In the genomic region with DNA sequence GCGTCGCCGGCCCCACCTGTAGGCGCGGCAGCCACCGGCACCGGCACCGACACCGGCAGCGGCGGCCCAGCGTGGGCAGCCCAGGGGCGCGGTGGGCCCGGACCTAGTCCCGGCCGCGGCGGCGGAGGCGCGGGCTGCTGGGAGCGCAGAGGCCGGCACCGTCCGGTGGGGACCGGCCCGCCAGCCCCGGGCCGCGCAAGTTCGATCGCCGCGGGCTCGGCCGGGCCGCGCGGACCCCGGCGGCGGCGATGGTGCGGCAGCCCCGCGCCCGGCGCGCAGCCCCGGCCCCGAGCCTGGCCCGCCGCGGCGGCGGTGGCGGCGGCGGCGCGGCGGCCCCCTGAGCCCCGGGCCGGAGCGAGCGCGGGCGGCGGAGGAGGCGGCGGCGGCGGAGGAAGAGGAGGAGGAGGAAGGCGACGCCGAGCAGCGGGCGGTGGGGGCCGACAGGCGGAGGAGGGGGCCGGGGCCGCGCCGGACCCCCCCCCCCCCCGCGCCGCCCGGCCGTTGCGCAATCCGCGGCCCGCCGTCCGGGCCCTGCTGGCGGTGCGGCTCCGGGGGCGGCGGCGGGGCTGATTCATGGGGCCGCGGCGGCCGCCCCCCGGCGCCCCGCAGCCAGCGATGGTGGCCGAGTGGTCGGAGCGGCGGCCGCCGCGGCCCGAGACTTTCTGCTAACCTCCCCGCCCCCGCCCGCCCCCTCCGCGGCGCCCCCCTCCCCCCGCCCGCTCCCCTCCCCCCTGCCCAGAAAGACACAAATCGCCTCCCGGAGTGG, we compare ENCODE assay signal across 13 cellular contexts.
DNase-seq lines count a peak whose midpoint lies in the region; ATAC-seq and TF ChIP-seq lines count a peak whose summit lies in the region.
"Had no signal": no experiment of that assay in that cellular context is flagged by ENCODE, and none has a peak within 500 bp of the region (broad histone marks: within the 10 kb centered on the region; RNA-seq: fewer than 3 reads in every experiment).

No MANE protein-coding gene starts in this region.

- TF ChIP-seq CTCF in H9 (conservative IDR thresholded peaks at IDR 0.05): no peak
- TF ChIP-seq CTCF in hepatocyte (IDR thresholded peaks at IDR 0.05; ENCODE audit: poor library complexity): no peak
- no peak for TF ChIP-seq CTCF in prostate gland (IDR thresholded peaks at IDR 0.05)

- ATAC-seq in GM21390 (IDR thresholded peaks at IDR 0.05; ENCODE audit: unreplicated experiment): no peak
- ATAC-seq: HCT116; naive thymus-derived CD4-positive, alpha-beta T cell had no signal

- no peaks in the 10 kb centered on the region for H3K79me1 ChIP-seq in H9 (ENCODE audit: insufficient read depth, low read depth, low read length, poor library complexity, severe bottlenecking)

- H2AFZ ChIP-seq in H9 (ENCODE audit: low read length) (no peak overlapping the region), hepatocyte (no peak overlapping the region)

- H2BK5ac ChIP-seq in H9 (ENCODE audit: insufficient read length, low read length): no peak overlapping the region

- DNase-seq in AG20443 (ENCODE audit: low spot score) (peak; percentile 57), H9 (no peak), hepatocyte (ENCODE audit: low spot score) (peak; percentile 26), prostate gland (ENCODE audit: low spot score) (no peak), NCI-H446 (lab: John Stamatoyannopoulos, UW) (no peak)
- no peak for DNase-seq in activated T-helper 2 cell treated with anti-CD3 and anti-CD28 coated beads, Interferon-gamma antibody, Interleukin-2, Interleukin-4, amounts not matched to agents 10 μg/mL and 5 μg/mL and 100 μg/mL, durations not matched to agents 14 hours and 24 hours and 36 hours (ENCODE audit: low spot score)
- DNase-seq in stimulated activated CD4-positive, alpha-beta T cell treated with anti-CD3 and anti-CD28 coated beads, Interleukin-4, amount 100 ng/mL, for 1 hour: no peak
- DNase-seq: T-helper 9 cell had no signal

- no peak overlapping the region for H2BK120ac ChIP-seq in H9 (ENCODE audit: low read depth, low read length, poor library complexity, severe bottlenecking)

- no peak overlapping the region for H3K23ac ChIP-seq in H9 (ENCODE audit: insufficient read length, low read depth, low read length)

- no peak overlapping the region for H3K14ac ChIP-seq in H9 (ENCODE audit: insufficient read depth, low read length)

- H2AK5ac ChIP-seq in H9 (ENCODE audit: insufficient read length, low read length): no peak overlapping the region

- no peaks in the 10 kb centered on the region; the same call in 1 of the 2 replicates for H3K79me2 ChIP-seq in H9 (ENCODE audit: insufficient read depth, low read length)
- no peaks in the 10 kb centered on the region for H3K79me2 ChIP-seq in hepatocyte

- peaks cover 17% of the 10 kb centered on the region in 2 experiments for H3K4me1 Mint-ChIP-seq in H9
- no peaks in the 10 kb centered on the region for H3K4me1 Mint-ChIP-seq in activated T-helper 2 cell treated with anti-CD3 and anti-CD28 coated beads, Interferon-gamma antibody, Interleukin-2, Interleukin-4, amounts not matched to agents 10 μg/mL and 5 μg/mL and 100 μg/mL, durations not matched to agents 14 hours and 24 hours and 36 hours (ENCODE audit: low read depth)
- H3K4me1 Mint-ChIP-seq: CD14-positive monocyte had no signal

- H3T11ph ChIP-seq in H9 (ENCODE audit: low read length): no peak overlapping the region

- peaks cover 5 to 9% (median 9%) of the 10 kb centered on the region in 3 experiments for H3K36me3 Mint-ChIP-seq in H9 (ENCODE audit: insufficient read depth in 1 of 3, low read depth in 3 of 3)
- H3K36me3 Mint-ChIP-seq in activated T-helper 2 cell treated with anti-CD3 and anti-CD28 coated beads, Interferon-gamma antibody, Interleukin-2, Interleukin-4, amounts not matched to agents 10 μg/mL and 5 μg/mL and 100 μg/mL, durations not matched to agents 14 hours and 24 hours and 36 hours (ENCODE audit: low read depth): peaks cover 2% of the 10 kb centered on the region

- H3K27ac Mint-ChIP-seq in H9: no peak overlapping the region
- H3K27ac Mint-ChIP-seq in activated T-helper 2 cell treated with anti-CD3 and anti-CD28 coated beads, Interferon-gamma antibody, Interleukin-2, Interleukin-4, amounts not matched to agents 10 μg/mL and 5 μg/mL and 100 μg/mL, durations not matched to agents 14 hours and 24 hours and 36 hours: no peak overlapping the region
- H3K27ac Mint-ChIP-seq: CD14-positive monocyte; naive thymus-derived CD4-positive, alpha-beta T cell; stimulated activated naive CD8-positive, alpha-beta T cell treated with anti-CD3 and anti-CD28 coated beads, Interleukin-15, Interleukin-2, amounts not matched to agents 100 ng/mL and 50 ng/mL, for 24 hours had no signal

- H4K20me1 ChIP-seq in H9 (ENCODE audit: control insufficient read depth, insufficient read depth, insufficient read length) (no peaks in the 10 kb centered on the region), hepatocyte (ENCODE audit: insufficient read depth, poor library complexity, severe bottlenecking) (peaks cover 5% of the 10 kb centered on the region)

- H4K5ac ChIP-seq in H9 (ENCODE audit: insufficient read length, low read depth, low read length): no peak overlapping the region

- peak overlapping the region; percentile 29 for H3K4me3 ChIP-seq in hepatocyte
- peak overlapping the region; percentile 15 to 40 for H3K4me3 ChIP-seq in prostate gland

- no peak overlapping the region for H3K27ac ChIP-seq in H9 (ENCODE audit: insufficient read length, low read depth, low read length)
- no peak overlapping the region for H3K27ac ChIP-seq in hepatocyte
- peak overlapping the region in 1 of 2 donors; percentile 44 for H3K27ac ChIP-seq in prostate gland

- H2BK20ac ChIP-seq in H9 (ENCODE audit: low read depth, low read length, poor library complexity, severe bottlenecking): no peak overlapping the region

- H3K4me3 Mint-ChIP-seq in H9: peak overlapping the region; percentile 32 to 47; a peak in 2 of 5 replicates
- no peak overlapping the region for H3K4me3 Mint-ChIP-seq in activated T-helper 2 cell treated with anti-CD3 and anti-CD28 coated beads, Interferon-gamma antibody, Interleukin-2, Interleukin-4, amounts not matched to agents 10 μg/mL and 5 μg/mL and 100 μg/mL, durations not matched to agents 14 hours and 24 hours and 36 hours (ENCODE audit: low read depth)
- H3K4me3 Mint-ChIP-seq: stimulated activated naive CD8-positive, alpha-beta T cell treated with anti-CD3 and anti-CD28 coated beads, Interleukin-15, Interleukin-2, amounts not matched to agents 100 ng/mL and 50 ng/mL, for 24 hours had no signal

- H3K23me2 ChIP-seq in H9 (ENCODE audit: insufficient read length, low read depth, low read length, poor library complexity, severe bottlenecking): peaks cover 4% of the 10 kb centered on the region

- H3K9me3 ChIP-seq in H9 (ENCODE audit: control insufficient read depth, low read depth, low read length) (no peaks in the 10 kb centered on the region), hepatocyte (ENCODE audit: low read depth) (peaks cover 3% of the 10 kb centered on the region), prostate gland (no peaks in the 10 kb centered on the region)

- H3K9me2 ChIP-seq in hepatocyte (replicated peaks; ENCODE audit: insufficient read depth): no peaks in the 10 kb centered on the region

- peaks cover 30% of the 10 kb centered on the region for H3K27me3 Mint-ChIP-seq in H9 (ENCODE audit: low read depth)
- H3K27me3 Mint-ChIP-seq in activated T-helper 2 cell treated with anti-CD3 and anti-CD28 coated beads, Interferon-gamma antibody, Interleukin-2, Interleukin-4, amounts not matched to agents 10 μg/mL and 5 μg/mL and 100 μg/mL, durations not matched to agents 14 hours and 24 hours and 36 hours (ENCODE audit: low read depth): peaks cover 20% of the 10 kb centered on the region

- intact Hi-C loops in prostate gland (cut with DNase I): loop anchor here (5.0 to 10.0 kb wide), 2 partner anchors 732 to 1059 kb away; no protein-coding TSS in a partner anchor
- intact Hi-C loops in activated T-helper 2 cell treated with anti-CD3 and anti-CD28 coated beads, Interferon-gamma antibody, Interleukin-2, Interleukin-4, amounts not matched to agents 10 μg/mL and 5 μg/mL and 100 μg/mL, durations not matched to agents 14 hours and 24 hours and 36 hours (cut with micrococcal nuclease): no loop called here

- no peak overlapping the region for H3K4ac ChIP-seq in H9 (ENCODE audit: low read depth, low read length)

- no peaks in the 10 kb centered on the region for H3K4me1 ChIP-seq in H9 (ENCODE audit: insufficient read depth, low read length)
- peaks cover 12% of the 10 kb centered on the region for H3K4me1 ChIP-seq in hepatocyte (ENCODE audit: insufficient read depth)
- no peaks in the 10 kb centered on the region for H3K4me1 ChIP-seq in prostate gland (replicated peaks)

- no peak overlapping the region for H3K56ac ChIP-seq in H9 (ENCODE audit: insufficient read length, low read depth, low read length)

- H4K8ac ChIP-seq in H9 (replicated peaks; ENCODE audit: insufficient read length, low read depth, low read length): no peak overlapping the region

- H2BK12ac ChIP-seq in H9 (ENCODE audit: insufficient read length, low read depth, low read length): no peak overlapping the region

- H3K36me3 ChIP-seq in hepatocyte (replicated peaks; ENCODE audit: insufficient read depth, low read depth) (no peaks in the 10 kb centered on the region), prostate gland (no peaks in the 10 kb centered on the region)

- WGBS in H9 (ENCODE audit: extremely low coverage, insufficient read length, low lambda C conversion rate): no CpG with 5 or more reads among the region's 128 CpGs
- WGBS in hepatocyte (ENCODE audit: low lambda C conversion rate, missing lambda C conversion rate): 0% methylated on average over 27 of the region's 128 CpGs
- WGBS in prostate gland: under 1% methylated on average over 23 of the region's 128 CpGs

- H3K4me2 ChIP-seq in H9 (ENCODE audit: insufficient read depth, insufficient read length, low read length) (peak overlapping the region; percentile 9), hepatocyte (peak overlapping the region; percentile 91)

- H3K9ac ChIP-seq in H9 (ENCODE audit: extremely low read depth, insufficient read length, low read length): no peak overlapping the region

- H3K27me3 ChIP-seq in H9 (ENCODE audit: insufficient read depth, low read length) (no peaks in the 10 kb centered on the region), hepatocyte (peaks cover 28% of the 10 kb centered on the region), prostate gland (replicated peaks; ENCODE audit: insufficient read depth) (no peaks in the 10 kb centered on the region)

- H3K9me3 Mint-ChIP-seq in H9: peaks cover 9% of the 10 kb centered on the region in 2 experiments
- peaks cover 13% of the 10 kb centered on the region for H3K9me3 Mint-ChIP-seq in activated T-helper 2 cell treated with anti-CD3 and anti-CD28 coated beads, Interferon-gamma antibody, Interleukin-2, Interleukin-4, amounts not matched to agents 10 μg/mL and 5 μg/mL and 100 μg/mL, durations not matched to agents 14 hours and 24 hours and 36 hours

- no peak overlapping the region for H3K18ac ChIP-seq in H9 (ENCODE audit: insufficient read length, low read depth, low read length)

- TF ChIP-seq POLR2A in prostate gland (IDR thresholded peaks at IDR 0.05): no peak

- H2BK15ac ChIP-seq in H9 (ENCODE audit: low read depth, low read length): no peak overlapping the region

- H4K91ac ChIP-seq in H9 (ENCODE audit: insufficient read length, low read depth, low read length): no peak overlapping the region

Comparison
In these comparisons a context has a peak if more than half of its experiments do, and no peak if none do; other contexts are left out.
1. DNase-seq: peak in AG20443 (single experiment) and hepatocyte (single experiment); none in H9 (single experiment), prostate gland (single experiment), activated T-helper 2 cell treated with anti-CD3 and anti-CD28 coated beads, Interferon-gamma antibody, Interleukin-2, Interleukin-4, amounts not matched to agents 10 μg/mL and 5 μg/mL and 100 μg/mL, durations not matched to agents 14 hours and 24 hours and 36 hours (single experiment), stimulated activated CD4-positive, alpha-beta T cell treated with anti-CD3 and anti-CD28 coated beads, Interleukin-4, amount 100 ng/mL, for 1 hour (single experiment) and NCI-H446 (0 of 2).